24 cellular contexts compared by ENCODE assay signal in genomic region chr21:17118638-17119384, GRCh38.
"Had no signal": no experiment of that assay in that cellular context is flagged by ENCODE, and none has a peak within 500 bp of the region (broad histone marks: within the 10 kb centered on the region; RNA-seq: fewer than 3 reads in every experiment).

No MANE protein-coding gene starts in this region.

- H3K27me3 ChIP-seq: brain microvascular endothelial cell, colonic mucosa, gastrocnemius medialis, transverse colon had no signal

- H3K27ac Mint-ChIP-seq: activated CD4-positive, alpha-beta T cell treated with anti-CD3 and anti-CD28 coated beads, Interleukin-2, amount 10 ng/mL, durations not matched to agents 24 days and 14 days; activated CD8-positive, alpha-beta T cell treated with anti-CD3 and anti-CD28 coated beads for 36 hours; activated T-helper 2 cell treated with anti-CD3 and anti-CD28 coated beads, Interferon-gamma antibody, Interleukin-2, Interleukin-4, amounts not matched to agents 10 μg/mL and 5 μg/mL and 100 μg/mL, durations not matched to agents 14 hours and 24 hours and 36 hours; endodermal cell; natural killer cell treated with Interleukin-12 subunit alpha and Interleukin-12 subunit beta and Interleukin-15 and Interleukin-18, amount 100 ng/mL, for 72 hours; stimulated activated naive CD8-positive, alpha-beta T cell treated with anti-CD3 and anti-CD28 coated beads, Interleukin-15, Interleukin-2, amounts not matched to agents 100 ng/mL and 50 ng/mL, for 24 hours had no signal

- H3K36me3 ChIP-seq: brain microvascular endothelial cell, colonic mucosa, gastrocnemius medialis, lower lobe of right lung, transverse colon had no signal

- H3K27ac ChIP-seq: brain microvascular endothelial cell, colonic mucosa, gastrocnemius medialis, lower lobe of right lung, skin epidermis, transverse colon had no signal

- ATAC-seq: activated CD8-positive, alpha-beta T cell treated with anti-CD3 and anti-CD28 coated beads for 36 hours; gastrocnemius medialis; lower lobe of right lung; natural killer cell treated with Interleukin-12 subunit alpha and Interleukin-12 subunit beta and Interleukin-15 and Interleukin-18, amount 100 ng/mL, for 72 hours had no signal

- H3K4me3 ChIP-seq: colonic mucosa, gastrocnemius medialis, lower lobe of right lung, skin epidermis, transverse colon had no signal

- H3K9me3 ChIP-seq: colonic mucosa, gastrocnemius medialis, lower lobe of right lung, transverse colon had no signal

- DNase-seq: activated CD4-positive, alpha-beta T cell treated with anti-CD3 and anti-CD28 coated beads, Interleukin-2, amount 10 ng/mL, durations not matched to agents 24 days and 14 days; activated CD4-positive, CD25-positive, alpha-beta regulatory T cell; activated CD8-positive, alpha-beta T cell treated with anti-CD3 and anti-CD28 coated beads for 36 hours; activated naive CD4-positive, alpha-beta T cell treated with Interleukin-2 at 50 U/mL for 16 hours; activated T-cell treated with anti-CD3 and anti-CD28 coated beads, Interleukin-2, amount 50 U/mL, for 1 hour; anterior cingulate cortex; brain microvascular endothelial cell; colonic mucosa; endodermal cell; erythroblast; gastrocnemius medialis; head of caudate nucleus; lower lobe of right lung; nucleus accumbens; retina; stimulated activated CD4-positive, alpha-beta T cell treated with anti-CD3 and anti-CD28 coated beads, Interleukin-2, amount 100 ng/mL, for 48 hours; T-helper 1 cell; T-helper 9 cell; transverse colon had no signal

- H3K4me3 Mint-ChIP-seq: activated CD4-positive, alpha-beta T cell treated with anti-CD3 and anti-CD28 coated beads, Interleukin-2, amount 10 ng/mL, durations not matched to agents 24 days and 14 days; activated CD8-positive, alpha-beta T cell treated with anti-CD3 and anti-CD28 coated beads for 36 hours; central memory CD8-positive, alpha-beta T cell; endodermal cell; natural killer cell treated with Interleukin-12 subunit alpha and Interleukin-12 subunit beta and Interleukin-15 and Interleukin-18, amount 100 ng/mL, for 72 hours; stimulated activated naive CD8-positive, alpha-beta T cell treated with anti-CD3 and anti-CD28 coated beads, Interleukin-15, Interleukin-2, amounts not matched to agents 100 ng/mL and 50 ng/mL, for 24 hours had no signal

- H3K4me1 Mint-ChIP-seq: activated CD4-positive, alpha-beta T cell treated with anti-CD3 and anti-CD28 coated beads, Interleukin-2, amount 10 ng/mL, durations not matched to agents 24 days and 14 days; central memory CD8-positive, alpha-beta T cell; endodermal cell had no signal

- H3K4me1 ChIP-seq: colonic mucosa, gastrocnemius medialis, lower lobe of right lung had no signal

- H3K27me3 Mint-ChIP-seq: activated CD4-positive, alpha-beta T cell treated with anti-CD3 and anti-CD28 coated beads, Interleukin-2, amount 10 ng/mL, durations not matched to agents 24 days and 14 days; activated CD8-positive, alpha-beta T cell treated with anti-CD3 and anti-CD28 coated beads for 36 hours; central memory CD8-positive, alpha-beta T cell; natural killer cell treated with Interleukin-12 subunit alpha and Interleukin-12 subunit beta and Interleukin-15 and Interleukin-18, amount 100 ng/mL, for 72 hours; stimulated activated naive CD8-positive, alpha-beta T cell treated with anti-CD3 and anti-CD28 coated beads, Interleukin-15, Interleukin-2, amounts not matched to agents 100 ng/mL and 50 ng/mL, for 24 hours had no signal
